ENCODE assay signal across 8 cellular contexts in the genomic region with DNA sequence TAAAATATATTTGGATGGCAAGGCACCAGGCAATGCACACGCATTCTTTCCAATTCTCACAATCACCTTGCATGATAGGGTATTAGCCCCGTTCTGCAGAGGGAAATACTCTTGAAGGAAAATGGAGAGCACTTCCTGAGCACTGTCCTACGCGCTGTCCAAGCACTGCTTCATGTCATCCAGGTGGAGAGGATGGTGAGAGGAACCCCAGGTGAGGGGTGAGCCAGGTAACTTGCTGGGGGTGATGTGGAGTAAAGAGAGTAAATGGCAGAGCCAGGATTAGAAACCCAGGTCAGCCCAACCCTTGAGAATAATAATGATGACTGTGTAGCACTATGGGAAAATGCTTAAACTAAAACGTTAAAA. TPM values are rescaled to one million over a fixed set of nuclear protein-coding genes. Genes with fewer than 3 reads are reported as not detected.
DNase-seq lines count a peak whose midpoint lies in the region; ATAC-seq and TF ChIP-seq lines count a peak whose summit lies in the region.

No MANE protein-coding gene starts in this region.

- H3K9me3 Mint-ChIP-seq in WTC11: peaks cover 8% of the 10 kb centered on the region

- H3K27me3 ChIP-seq in hepatocyte: no peaks in the 10 kb centered on the region

- H3K4me3 Mint-ChIP-seq in WTC11: peak overlapping the region; percentile 95

- H3K4me1 ChIP-seq in hepatocyte (ENCODE audit: insufficient read depth): peaks cover 33% of the 10 kb centered on the region

- TF ChIP-seq CTCF in WTC11 (IDR thresholded peaks at IDR 0.05) (no peak), hepatocyte (IDR thresholded peaks at IDR 0.05; ENCODE audit: poor library complexity) (no peak)

- peak; percentile 35 for DNase-seq in NCI-H146 (lab: John Stamatoyannopoulos, UW)
- DNase-seq in NCI-H146 treated with DMSO at 0.1 percent for 48 hours (lab: John Stamatoyannopoulos, UW; ENCODE audit: unreplicated experiment): no peak
- DNase-seq in WTC11 (ENCODE audit: low spot score): no peak
- DNase-seq in hepatocyte (ENCODE audit: low spot score): no peak
- DNase-seq in activated effector memory CD4-positive, alpha-beta T cell treated with anti-CD3 and anti-CD28 coated beads, Interleukin-2, amount 50 U/mL, for 16 hours: no peak
- DNase-seq in NCI-H128 (lab: John Stamatoyannopoulos, UW; ENCODE audit: unreplicated experiment): no peak

- peaks cover 43% of the 10 kb centered on the region for H3K79me2 ChIP-seq in hepatocyte

- peak overlapping the region; percentile 65 for H3K27ac Mint-ChIP-seq in WTC11

- CTCF ChIA-PET in WTC11 (lab: Charles Lee): interaction anchor here (0.9 to 2.9 kb wide), 3 partner anchors 37 to 148 kb away, joined by 3 to 16 read pairs (median 7); no protein-coding TSS in a partner anchor

- H3K36me3 ChIP-seq in hepatocyte (replicated peaks; ENCODE audit: insufficient read depth, low read depth): no peaks in the 10 kb centered on the region

- H3K4me3 ChIP-seq in hepatocyte: peak overlapping the region; percentile 51
- H3K4me3 ChIP-seq in skin epidermis: peak overlapping the region; percentile 63 to 88 (median 85)

- peak overlapping the region; percentile 19 for H3K27ac ChIP-seq in hepatocyte
- peak overlapping the region in 16 of 21 experiments; percentile 47 to 89 (median 80) for H3K27ac ChIP-seq in skin epidermis

- H4K20me1 ChIP-seq in hepatocyte (ENCODE audit: insufficient read depth, poor library complexity, severe bottlenecking): peaks cover 19% of the 10 kb centered on the region

- peak overlapping the region; percentile 38 for H2AFZ ChIP-seq in hepatocyte

- POLR2A ChIA-PET in WTC11 (lab: Charles Lee): interaction anchor here (0.6 to 2.5 kb wide), 9 partner anchors 11 to 555 kb away, joined by 3 to 12 read pairs (median 6); partner anchors contain the start of gene ARFGAP3

- H3K9me3 ChIP-seq in hepatocyte (ENCODE audit: low read depth): no peaks in the 10 kb centered on the region

- 17% methylated on average over 5 of the region's 5 CpGs for WGBS in hepatocyte (ENCODE audit: low lambda C conversion rate, missing lambda C conversion rate)

- ATAC-seq in WTC11: no peak
- no peak for ATAC-seq in GM18870 (IDR thresholded peaks at IDR 0.05; ENCODE audit: unreplicated experiment)

- H3K4me1 Mint-ChIP-seq in WTC11: peaks cover 26% of the 10 kb centered on the region

- H3K4me2 ChIP-seq in hepatocyte: peak overlapping the region; percentile 80

- H3K36me3 Mint-ChIP-seq in WTC11: peaks cover 6% of the 10 kb centered on the region

- H3K9me2 ChIP-seq in hepatocyte (replicated peaks; ENCODE audit: insufficient read depth): no peaks in the 10 kb centered on the region

- peaks cover 14% of the 10 kb centered on the region for H3K27me3 Mint-ChIP-seq in WTC11 (ENCODE audit: low read depth)

TF ChIP-seq in WTC11, 78 proteins besides CTCF, POLR2A, EP300 and RAD21 (continues in another document):
- TF ChIP-seq ZNF532 (CRISPR knock-in tag; IDR thresholded peaks at IDR 0.05; ENCODE audit: borderline replicate concordance): no peak
- TF ChIP-seq, protein P1, sequence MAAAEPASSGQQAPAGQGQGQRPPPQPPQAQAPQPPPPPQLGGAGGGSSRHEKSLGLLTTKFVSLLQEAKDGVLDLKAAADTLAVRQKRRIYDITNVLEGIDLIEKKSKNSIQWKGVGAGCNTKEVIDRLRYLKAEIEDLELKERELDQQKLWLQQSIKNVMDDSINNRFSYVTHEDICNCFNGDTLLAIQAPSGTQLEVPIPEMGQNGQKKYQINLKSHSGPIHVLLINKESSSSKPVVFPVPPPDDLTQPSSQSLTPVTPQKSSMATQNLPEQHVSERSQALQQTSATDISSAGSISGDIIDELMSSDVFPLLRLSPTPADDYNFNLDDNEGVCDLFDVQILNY (CRISPR knock-in tag; IDR thresholded peaks at IDR 0.05): no peak
- no peak for TF ChIP-seq TP53 (CRISPR knock-in tag; IDR thresholded peaks at IDR 0.05)
- TF ChIP-seq, protein P2, sequence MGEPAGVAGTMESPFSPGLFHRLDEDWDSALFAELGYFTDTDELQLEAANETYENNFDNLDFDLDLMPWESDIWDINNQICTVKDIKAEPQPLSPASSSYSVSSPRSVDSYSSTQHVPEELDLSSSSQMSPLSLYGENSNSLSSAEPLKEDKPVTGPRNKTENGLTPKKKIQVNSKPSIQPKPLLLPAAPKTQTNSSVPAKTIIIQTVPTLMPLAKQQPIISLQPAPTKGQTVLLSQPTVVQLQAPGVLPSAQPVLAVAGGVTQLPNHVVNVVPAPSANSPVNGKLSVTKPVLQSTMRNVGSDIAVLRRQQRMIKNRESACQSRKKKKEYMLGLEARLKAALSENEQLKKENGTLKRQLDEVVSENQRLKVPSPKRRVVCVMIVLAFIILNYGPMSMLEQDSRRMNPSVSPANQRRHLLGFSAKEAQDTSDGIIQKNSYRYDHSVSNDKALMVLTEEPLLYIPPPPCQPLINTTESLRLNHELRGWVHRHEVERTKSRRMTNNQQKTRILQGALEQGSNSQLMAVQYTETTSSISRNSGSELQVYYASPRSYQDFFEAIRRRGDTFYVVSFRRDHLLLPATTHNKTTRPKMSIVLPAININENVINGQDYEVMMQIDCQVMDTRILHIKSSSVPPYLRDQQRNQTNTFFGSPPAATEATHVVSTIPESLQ (CRISPR knock-in tag; IDR thresholded peaks at IDR 0.05): no peak
- no peak for TF ChIP-seq FOXK1 (CRISPR knock-in tag; IDR thresholded peaks at IDR 0.05)
- TF ChIP-seq NFATC4 (CRISPR knock-in tag; IDR thresholded peaks at IDR 0.05): no peak
- TF ChIP-seq, protein P3, sequence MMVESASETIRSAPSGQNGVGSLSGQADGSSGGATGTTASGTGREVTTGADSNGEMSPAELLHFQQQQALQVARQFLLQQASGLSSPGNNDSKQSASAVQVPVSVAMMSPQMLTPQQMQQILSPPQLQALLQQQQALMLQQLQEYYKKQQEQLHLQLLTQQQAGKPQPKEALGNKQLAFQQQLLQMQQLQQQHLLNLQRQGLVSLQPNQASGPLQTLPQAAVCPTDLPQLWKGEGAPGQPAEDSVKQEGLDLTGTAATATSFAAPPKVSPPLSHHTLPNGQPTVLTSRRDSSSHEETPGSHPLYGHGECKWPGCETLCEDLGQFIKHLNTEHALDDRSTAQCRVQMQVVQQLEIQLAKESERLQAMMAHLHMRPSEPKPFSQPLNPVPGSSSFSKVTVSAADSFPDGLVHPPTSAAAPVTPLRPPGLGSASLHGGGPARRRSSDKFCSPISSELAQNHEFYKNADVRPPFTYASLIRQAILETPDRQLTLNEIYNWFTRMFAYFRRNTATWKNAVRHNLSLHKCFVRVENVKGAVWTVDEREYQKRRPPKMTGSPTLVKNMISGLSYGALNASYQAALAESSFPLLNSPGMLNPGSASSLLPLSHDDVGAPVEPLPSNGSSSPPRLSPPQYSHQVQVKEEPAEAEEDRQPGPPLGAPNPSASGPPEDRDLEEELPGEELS (CRISPR knock-in tag; IDR thresholded peaks at IDR 0.05): no peak
- TF ChIP-seq ZNF219 (CRISPR knock-in tag; IDR thresholded peaks at IDR 0.05; ENCODE audit: borderline replicate concordance): no peak
- TF ChIP-seq, protein P4, sequence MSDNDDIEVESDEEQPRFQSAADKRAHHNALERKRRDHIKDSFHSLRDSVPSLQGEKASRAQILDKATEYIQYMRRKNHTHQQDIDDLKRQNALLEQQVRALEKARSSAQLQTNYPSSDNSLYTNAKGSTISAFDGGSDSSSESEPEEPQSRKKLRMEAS (CRISPR knock-in tag; IDR thresholded peaks at IDR 0.05): no peak
- TF ChIP-seq NFE2L1 (CRISPR knock-in tag; IDR thresholded peaks at IDR 0.05): no peak
- no peak for TF ChIP-seq ZNF138 (CRISPR knock-in tag; conservative IDR thresholded peaks at IDR 0.05)
- TF ChIP-seq, protein P5, sequence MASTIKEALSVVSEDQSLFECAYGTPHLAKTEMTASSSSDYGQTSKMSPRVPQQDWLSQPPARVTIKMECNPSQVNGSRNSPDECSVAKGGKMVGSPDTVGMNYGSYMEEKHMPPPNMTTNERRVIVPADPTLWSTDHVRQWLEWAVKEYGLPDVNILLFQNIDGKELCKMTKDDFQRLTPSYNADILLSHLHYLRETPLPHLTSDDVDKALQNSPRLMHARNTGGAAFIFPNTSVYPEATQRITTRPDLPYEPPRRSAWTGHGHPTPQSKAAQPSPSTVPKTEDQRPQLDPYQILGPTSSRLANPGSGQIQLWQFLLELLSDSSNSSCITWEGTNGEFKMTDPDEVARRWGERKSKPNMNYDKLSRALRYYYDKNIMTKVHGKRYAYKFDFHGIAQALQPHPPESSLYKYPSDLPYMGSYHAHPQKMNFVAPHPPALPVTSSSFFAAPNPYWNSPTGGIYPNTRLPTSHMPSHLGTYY (CRISPR knock-in tag; IDR thresholded peaks at IDR 0.05): no peak
- no peak for TF ChIP-seq MXD4 (CRISPR knock-in tag; IDR thresholded peaks at IDR 0.05; ENCODE audit: borderline replicate concordance)

RNA-seq across cellular contexts. Expression of gene PACSIN2, which starts 0.7 kb away (rescaled TPM):
- total RNA-seq in WTC11 (2021) (64.1 to 70.5 TPM (median 69.0 TPM) in 3 replicates), hepatocyte (77.7 and 87.4 TPM in 2 replicates)
- 85.5 and 86.3 TPM in 2 replicates for polyA plus RNA-seq in hepatocyte
